Comparison of ENCODE assay signal across 8 cellular contexts in genomic region chr4:37767546-37767945, GRCh38. TPM values are rescaled to one million over a fixed set of nuclear protein-coding genes. Genes with fewer than 3 reads are reported as not detected.
DNase-seq lines count a peak whose midpoint lies in the region; ATAC-seq, FAIRE-seq and TF ChIP-seq lines count a peak whose summit lies in the region.

No MANE protein-coding gene starts in this region.

- H3K27me3 ChIP-seq in ovary (no peaks in the 10 kb centered on the region), endodermal cell (ENCODE audit: control insufficient read depth, insufficient read depth, low read length, poor library complexity, severe bottlenecking) (no peaks in the 10 kb centered on the region)
- H3K27me3 ChIP-seq in CD4-positive, alpha-beta memory T cell (ENCODE audit: insufficient read depth, low read length): no peaks in the 10 kb centered on the region

- POLR2A ChIA-PET in HEK293 (lab: Yijun Ruan, JAX): interaction anchor here (0.6 kb wide), 1 partner anchor 95 kb away, joined by 3 read pairs; no protein-coding TSS in a partner anchor
- POLR2A ChIA-PET in CD4-positive, alpha-beta memory T cell (lab: Charles Lee; ENCODE audit: partially characterized antibody): no interaction called here

- H3K9me3 Mint-ChIP-seq in CD4-positive, alpha-beta memory T cell: peaks cover 0 to 2% (median 0%) of the 10 kb centered on the region in 8 donors
- no peaks in the 10 kb centered on the region for H3K9me3 Mint-ChIP-seq in endodermal cell

- TF ChIP-seq CTCF in HEK293 (tag by site-specific recombination; IDR thresholded peaks at IDR 0.05) (no peak), epithelial cell of esophagus (IDR thresholded peaks at IDR 0.05; ENCODE audit: insufficient read depth, low read depth, low read length, missing control alignments) (no peak), ovary (IDR thresholded peaks at IDR 0.05) (no peak), endodermal cell (conservative IDR thresholded peaks at IDR 0.05) (no peak)

- H3K27ac ChIP-seq in HEK293 (ENCODE audit: extremely low read depth, low read depth, low read length) (no peak overlapping the region), ovary (no peak overlapping the region), endodermal cell (ENCODE audit: low read depth, low read length) (no peak overlapping the region)
- no peak overlapping the region for H3K27ac ChIP-seq in CD4-positive, alpha-beta memory T cell (ENCODE audit: low read depth, low read length)

- no peak for TF ChIP-seq POLR2A in ovary (IDR thresholded peaks at IDR 0.05)

- intact Hi-C loops in ovary (cut with DNase I): loop anchor here in 1 of 4 donors (5.0 kb wide), 1 partner anchor 1810 kb away; no protein-coding TSS in a partner anchor
- intact Hi-C loops in CD4-positive, alpha-beta memory T cell (cut with micrococcal nuclease): no loop called here

- H3K9ac ChIP-seq in endodermal cell (ENCODE audit: extremely low read depth, low read length, poor library complexity, severe bottlenecking): no peak overlapping the region

- H3K36me3 ChIP-seq in HEK293 (ENCODE audit: control insufficient read depth in 2 of 2, insufficient read depth in 1 of 2, low read length in 2 of 2): no peaks in the 10 kb centered on the region
- no peaks in the 10 kb centered on the region for H3K36me3 ChIP-seq in ovary
- no peaks in the 10 kb centered on the region for H3K36me3 ChIP-seq in CD4-positive, alpha-beta memory T cell (ENCODE audit: insufficient read depth, low read length)
- no peaks in the 10 kb centered on the region for H3K36me3 ChIP-seq in endodermal cell (ENCODE audit: control insufficient read depth, insufficient read depth, low read length)

- no peak for FAIRE-seq in GM19239 (lab: Jason Lieb, UNC)

- no peaks in the 10 kb centered on the region for H3K4me1 ChIP-seq in HEK293 (ENCODE audit: control insufficient read depth, insufficient read depth, low read length)
- no peaks in the 10 kb centered on the region for H3K4me1 ChIP-seq in ovary (ENCODE audit: insufficient read depth)
- no peaks in the 10 kb centered on the region for H3K4me1 ChIP-seq in CD4-positive, alpha-beta memory T cell (ENCODE audit: insufficient read depth, low read length)
- no peaks in the 10 kb centered on the region for H3K4me1 ChIP-seq in endodermal cell (ENCODE audit: control insufficient read depth, insufficient read depth, low read length)

- CTCF ChIA-PET in HEK293 (lab: Yijun Ruan, JAX): interaction anchor here (0.6 to 0.8 kb wide), 2 partner anchors 71 to 201 kb away, joined by 3 read pairs; no protein-coding TSS in a partner anchor
- CTCF ChIA-PET in CD4-positive, alpha-beta memory T cell (lab: Charles Lee; ENCODE audit: partially characterized antibody): interaction anchor here (1.1 to 1.7 kb wide), 3 partner anchors 9 to 206 kb away, joined by 3 to 11 read pairs (median 4); no protein-coding TSS in a partner anchor

- H3K4me3 Mint-ChIP-seq in CD4-positive, alpha-beta memory T cell: no peak overlapping the region
- H3K4me3 Mint-ChIP-seq in endodermal cell: no peak overlapping the region

- H3K27me3 Mint-ChIP-seq in CD4-positive, alpha-beta memory T cell: no peaks in the 10 kb centered on the region
- peaks cover 2% of the 10 kb centered on the region for H3K27me3 Mint-ChIP-seq in endodermal cell (ENCODE audit: insufficient read depth)

- no peak overlapping the region for H3K27ac Mint-ChIP-seq in CD4-positive, alpha-beta memory T cell
- no peak overlapping the region for H3K27ac Mint-ChIP-seq in endodermal cell

- WGBS in ovary, 3 donors: 27 to 33% (median 29%) methylated on average over 5 of the region's 5 CpGs
- 88 to 91% methylated on average over 4 to 5 of the region's 5 CpGs for WGBS in endodermal cell (ENCODE audit: insufficient coverage in 1 of 2, insufficient read length in 1 of 2), 2 experiments

- H3K36me3 Mint-ChIP-seq in CD4-positive, alpha-beta memory T cell: no peaks in the 10 kb centered on the region
- no peaks in the 10 kb centered on the region for H3K36me3 Mint-ChIP-seq in endodermal cell (ENCODE audit: low read depth)

- no peak for ATAC-seq in HG03097 (IDR thresholded peaks at IDR 0.05; ENCODE audit: low FRiP score, unreplicated experiment)

- DNase-seq in NCI-H345 (lab: John Stamatoyannopoulos, UW): peak; percentile 93
- DNase-seq in epithelial cell of esophagus (ENCODE audit: low read depth): peak; percentile 90
- peak; percentile 11 to 49 (median 30) for DNase-seq in ovary
- no peak for DNase-seq in CD4-positive, alpha-beta memory T cell
- DNase-seq in endodermal cell: no peak
- no peak for DNase-seq in GM19239 (ENCODE audit: insufficient read length, low spot score)

- no peaks in the 10 kb centered on the region for H3K9me3 ChIP-seq in HEK293 (ENCODE audit: control insufficient read depth, insufficient read depth, low read depth, low read length)
- H3K9me3 ChIP-seq in ovary: no peaks in the 10 kb centered on the region
- no peaks in the 10 kb centered on the region for H3K9me3 ChIP-seq in CD4-positive, alpha-beta memory T cell (ENCODE audit: control insufficient read depth in 1 of 2, low read length in 2 of 2)
- no peaks in the 10 kb centered on the region for H3K9me3 ChIP-seq in endodermal cell (ENCODE audit: control insufficient read depth, low read length)

- TF ChIP-seq EP300 in ovary (IDR thresholded peaks at IDR 0.05): no peak

- H3K4me3 ChIP-seq in HEK293 (ENCODE audit: low read depth, low read length) (no peak overlapping the region), epithelial cell of esophagus (ENCODE audit: low read length) (no peak overlapping the region), ovary (no peak overlapping the region), endodermal cell (ENCODE audit: low read length) (no peak overlapping the region)
- H3K4me3 ChIP-seq in CD4-positive, alpha-beta memory T cell (ENCODE audit: low read length in 2 of 2): no peak overlapping the region

- H3K4me1 Mint-ChIP-seq in CD4-positive, alpha-beta memory T cell: peaks cover 0 to 3% (median 0%) of the 10 kb centered on the region in 4 donors
- peaks cover 3% of the 10 kb centered on the region for H3K4me1 Mint-ChIP-seq in endodermal cell

TF ChIP-seq in HEK293, 187 proteins besides CTCF, POLR2A, EP300 and RAD21 (continues in another document):
- TF ChIP-seq ZNF274 (IDR thresholded peaks at IDR 0.05; ENCODE audit: low read length) (no peak), ZNF274 (tag by site-specific recombination; IDR thresholded peaks at IDR 0.05; ENCODE audit: borderline replicate concordance) (no peak), GLIS1 (tag by site-specific recombination; IDR thresholded peaks at IDR 0.05) (peak; percentile 71), ZNF518A (tag by site-specific recombination; conservative IDR thresholded peaks at IDR 0.05; ENCODE audit: low read depth) (no peak), SP7 (tag by site-specific recombination; IDR thresholded peaks at IDR 0.05) (peak; percentile 87)

RNA-seq across cellular contexts. Expression of gene PGM2, which starts 58.9 kb away (rescaled TPM):
- 10 to 100 TPM; 11.8 to 31.2 (median 22.2) TPM for total RNA-seq in ovary
- polyA plus RNA-seq in ovary: 10 to 100 TPM; 11.0 to 24.3 TPM
- total RNA-seq in CD4-positive, alpha-beta memory T cell: 10 to 100 TPM; 16.9 to 18.4 TPM
- polyA plus RNA-seq in CD4-positive, alpha-beta memory T cell: 10 to 100 TPM; 20.0 to 20.5 TPM
- total RNA-seq in endodermal cell: 10 to 100 TPM; 21.5 to 25.1 TPM
- 13.4 TPM for polyA plus RNA-seq in endodermal cell (2013, experiment 1 of 2)
- polyA plus RNA-seq in endodermal cell (2013, experiment 2 of 2): 14.7 TPM

Comparison
In these comparisons a context has a peak if more than half of its experiments do, and no peak if none do; other contexts are left out.
1. DNase-seq: peak in NCI-H345 (single experiment), epithelial cell of esophagus (single experiment) and ovary (5 of 5); none in CD4-positive, alpha-beta memory T cell (0 of 5), endodermal cell (single experiment) and GM19239 (single experiment).